Comparison of ENCODE assay signal across 15 cellular contexts in the genomic region with DNA sequence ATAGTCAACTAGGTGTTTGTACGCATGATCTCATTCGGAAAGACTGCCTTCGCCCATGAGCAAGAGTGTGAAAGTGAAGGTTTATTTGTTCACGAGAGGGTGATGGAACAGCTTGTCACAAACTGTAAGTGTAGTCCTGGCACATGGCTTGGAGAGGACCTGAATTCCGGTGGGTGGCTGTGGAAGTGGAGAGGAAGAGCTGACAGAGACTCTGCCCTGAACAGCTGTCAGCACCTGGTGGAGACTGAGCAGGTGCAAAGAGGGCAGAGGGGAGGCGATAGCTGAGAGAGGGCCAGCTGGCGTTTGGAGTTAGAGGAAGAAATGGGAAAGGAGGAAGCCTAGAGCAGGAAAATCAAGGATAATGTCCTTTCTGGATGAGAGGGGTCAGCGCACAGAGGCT.
DNase-seq lines count a peak whose midpoint lies in the region; ATAC-seq and TF ChIP-seq lines count a peak whose summit lies in the region.
"Had no signal": no experiment of that assay in that cellular context is flagged by ENCODE, and none has a peak within 500 bp of the region (broad histone marks: within the 10 kb centered on the region; RNA-seq: fewer than 3 reads in every experiment).

No MANE protein-coding gene starts in this region.

- H3K4me1 Mint-ChIP-seq in type B pancreatic cell (ENCODE audit: unreplicated experiment): peaks cover 5% of the 10 kb centered on the region
- no peaks in the 10 kb centered on the region for H3K4me1 Mint-ChIP-seq in GM23338

- no peak overlapping the region for H2AFZ ChIP-seq in GM23338
- H2AFZ ChIP-seq: parathyroid adenoma had no signal

- H3K9me3 Mint-ChIP-seq in type B pancreatic cell (no peaks in the 10 kb centered on the region), GM23338 (no peaks in the 10 kb centered on the region)
- H3K9me3 Mint-ChIP-seq: IgD-negative memory B cell had no signal

- no peaks in the 10 kb centered on the region for H3K27me3 ChIP-seq in GM23338 (ENCODE audit: insufficient read depth)

- no peaks in the 10 kb centered on the region for H3K79me2 ChIP-seq in GM23338 (replicated peaks; ENCODE audit: insufficient read depth)

- H3K27me3 Mint-ChIP-seq in type B pancreatic cell: no peaks in the 10 kb centered on the region
- peaks cover 1% of the 10 kb centered on the region for H3K27me3 Mint-ChIP-seq in GM23338 (ENCODE audit: insufficient read depth, low read depth, poor library complexity)
- H3K27me3 Mint-ChIP-seq: IgD-negative memory B cell had no signal

- H3K4me3 ChIP-seq in GM23338: no peak overlapping the region

- no peak overlapping the region for H3K27ac Mint-ChIP-seq in type B pancreatic cell
- no peak overlapping the region for H3K27ac Mint-ChIP-seq in GM23338
- H3K27ac Mint-ChIP-seq: IgD-negative memory B cell had no signal

- no peaks in the 10 kb centered on the region; the same call in 1 of the 2 replicates for H4K20me1 ChIP-seq in GM23338 (replicated peaks; ENCODE audit: insufficient read depth)

- H3K9me2 ChIP-seq in GM23338 (ENCODE audit: insufficient read depth): no peaks in the 10 kb centered on the region

- ATAC-seq in Right ventricle myocardium superior (ENCODE audit: poor library complexity): peak; percentile 83
- ATAC-seq in GM23338: no peak
- no peak for ATAC-seq in GM18517 (IDR thresholded peaks at IDR 0.05; ENCODE audit: unreplicated experiment)

- H3K4me1 ChIP-seq in GM23338 (ENCODE audit: insufficient read depth): no peaks in the 10 kb centered on the region
- H3K4me1 ChIP-seq: parathyroid adenoma had no signal

- no peak overlapping the region for H3K4me2 ChIP-seq in GM23338

- peak overlapping the region; percentile 40 for H3K4me3 Mint-ChIP-seq in type B pancreatic cell
- no peak overlapping the region for H3K4me3 Mint-ChIP-seq in GM23338

- H3K36me3 ChIP-seq in GM23338 (ENCODE audit: insufficient read depth): no peaks in the 10 kb centered on the region
- H3K36me3 ChIP-seq: WERI-Rb-1 had no signal

- peaks cover 3% of the 10 kb centered on the region for H3K36me3 Mint-ChIP-seq in type B pancreatic cell
- no peaks in the 10 kb centered on the region; the same call in 2 of the 3 replicates for H3K36me3 Mint-ChIP-seq in GM23338 (ENCODE audit: low read depth)

- TF ChIP-seq CTCF in type B pancreatic cell (conservative IDR thresholded peaks at IDR 0.05) (no peak), GM23338 (conservative IDR thresholded peaks at IDR 0.05; ENCODE audit: low read depth in 2 of 2) (no peak)

- peak; percentile 11 for DNase-seq in activated CD8-positive, alpha-beta memory T cell treated with anti-CD3 and anti-CD28 coated beads for 24 hours
- DNase-seq in activated CD8-positive, alpha-beta memory T cell treated with anti-CD3 and anti-CD28 coated beads, Interleukin-2, amount 50 U/mL, for 4 hours: no peak
- DNase-seq in NCI-H748 (lab: John Stamatoyannopoulos, UW; ENCODE audit: unreplicated experiment) (peak; percentile 87), Right ventricle myocardium superior (peak; percentile 66), type B pancreatic cell (ENCODE audit: extremely low spot score, unreplicated experiment) (no peak), GM23338 (ENCODE audit: low spot score) (no peak)
- DNase-seq in stimulated activated CD4-positive, alpha-beta T cell treated with anti-CD3 and anti-CD28 coated beads, Interleukin-4, amount 100 ng/mL, for 4 hours: no peak
- DNase-seq: Calu3; GOT3; NCI-H1048; stimulated activated CD4-positive, alpha-beta T cell treated with anti-CD3 and anti-CD28 coated beads, Interleukin-12 subunit alpha, Interleukin-12 subunit beta, amount 100 ng/mL, for 4 hours; WERI-Rb-1 had no signal

- H3F3A ChIP-seq in GM23338 (replicated peaks; ENCODE audit: low read depth): no peaks in the 10 kb centered on the region

- H3K27ac ChIP-seq in GM23338 (ENCODE audit: low read depth): no peak overlapping the region
- H3K27ac ChIP-seq: parathyroid adenoma, WERI-Rb-1 had no signal

- intact Hi-C loops in Right ventricle myocardium superior (cut with DNase I): loop anchor here (10.0 kb wide), 1 partner anchor 186 kb away; a partner anchor contains a TSS

TF ChIP-seq in GM23338, 12 proteins besides CTCF, POLR2A, EP300 and RAD21 (continues in another document):
- no peak for TF ChIP-seq EZH2phosphoT487 (IDR thresholded peaks at IDR 0.05; ENCODE audit: unreplicated experiment)
- TF ChIP-seq, protein P1, sequence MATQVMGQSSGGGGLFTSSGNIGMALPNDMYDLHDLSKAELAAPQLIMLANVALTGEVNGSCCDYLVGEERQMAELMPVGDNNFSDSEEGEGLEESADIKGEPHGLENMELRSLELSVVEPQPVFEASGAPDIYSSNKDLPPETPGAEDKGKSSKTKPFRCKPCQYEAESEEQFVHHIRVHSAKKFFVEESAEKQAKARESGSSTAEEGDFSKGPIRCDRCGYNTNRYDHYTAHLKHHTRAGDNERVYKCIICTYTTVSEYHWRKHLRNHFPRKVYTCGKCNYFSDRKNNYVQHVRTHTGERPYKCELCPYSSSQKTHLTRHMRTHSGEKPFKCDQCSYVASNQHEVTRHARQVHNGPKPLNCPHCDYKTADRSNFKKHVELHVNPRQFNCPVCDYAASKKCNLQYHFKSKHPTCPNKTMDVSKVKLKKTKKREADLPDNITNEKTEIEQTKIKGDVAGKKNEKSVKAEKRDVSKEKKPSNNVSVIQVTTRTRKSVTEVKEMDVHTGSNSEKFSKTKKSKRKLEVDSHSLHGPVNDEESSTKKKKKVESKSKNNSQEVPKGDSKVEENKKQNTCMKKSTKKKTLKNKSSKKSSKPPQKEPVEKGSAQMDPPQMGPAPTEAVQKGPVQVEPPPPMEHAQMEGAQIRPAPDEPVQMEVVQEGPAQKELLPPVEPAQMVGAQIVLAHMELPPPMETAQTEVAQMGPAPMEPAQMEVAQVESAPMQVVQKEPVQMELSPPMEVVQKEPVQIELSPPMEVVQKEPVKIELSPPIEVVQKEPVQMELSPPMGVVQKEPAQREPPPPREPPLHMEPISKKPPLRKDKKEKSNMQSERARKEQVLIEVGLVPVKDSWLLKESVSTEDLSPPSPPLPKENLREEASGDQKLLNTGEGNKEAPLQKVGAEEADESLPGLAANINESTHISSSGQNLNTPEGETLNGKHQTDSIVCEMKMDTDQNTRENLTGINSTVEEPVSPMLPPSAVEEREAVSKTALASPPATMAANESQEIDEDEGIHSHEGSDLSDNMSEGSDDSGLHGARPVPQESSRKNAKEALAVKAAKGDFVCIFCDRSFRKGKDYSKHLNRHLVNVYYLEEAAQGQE (IDR thresholded peaks at IDR 0.05; ENCODE audit: unreplicated experiment): no peak
- TF ChIP-seq, protein P2, sequence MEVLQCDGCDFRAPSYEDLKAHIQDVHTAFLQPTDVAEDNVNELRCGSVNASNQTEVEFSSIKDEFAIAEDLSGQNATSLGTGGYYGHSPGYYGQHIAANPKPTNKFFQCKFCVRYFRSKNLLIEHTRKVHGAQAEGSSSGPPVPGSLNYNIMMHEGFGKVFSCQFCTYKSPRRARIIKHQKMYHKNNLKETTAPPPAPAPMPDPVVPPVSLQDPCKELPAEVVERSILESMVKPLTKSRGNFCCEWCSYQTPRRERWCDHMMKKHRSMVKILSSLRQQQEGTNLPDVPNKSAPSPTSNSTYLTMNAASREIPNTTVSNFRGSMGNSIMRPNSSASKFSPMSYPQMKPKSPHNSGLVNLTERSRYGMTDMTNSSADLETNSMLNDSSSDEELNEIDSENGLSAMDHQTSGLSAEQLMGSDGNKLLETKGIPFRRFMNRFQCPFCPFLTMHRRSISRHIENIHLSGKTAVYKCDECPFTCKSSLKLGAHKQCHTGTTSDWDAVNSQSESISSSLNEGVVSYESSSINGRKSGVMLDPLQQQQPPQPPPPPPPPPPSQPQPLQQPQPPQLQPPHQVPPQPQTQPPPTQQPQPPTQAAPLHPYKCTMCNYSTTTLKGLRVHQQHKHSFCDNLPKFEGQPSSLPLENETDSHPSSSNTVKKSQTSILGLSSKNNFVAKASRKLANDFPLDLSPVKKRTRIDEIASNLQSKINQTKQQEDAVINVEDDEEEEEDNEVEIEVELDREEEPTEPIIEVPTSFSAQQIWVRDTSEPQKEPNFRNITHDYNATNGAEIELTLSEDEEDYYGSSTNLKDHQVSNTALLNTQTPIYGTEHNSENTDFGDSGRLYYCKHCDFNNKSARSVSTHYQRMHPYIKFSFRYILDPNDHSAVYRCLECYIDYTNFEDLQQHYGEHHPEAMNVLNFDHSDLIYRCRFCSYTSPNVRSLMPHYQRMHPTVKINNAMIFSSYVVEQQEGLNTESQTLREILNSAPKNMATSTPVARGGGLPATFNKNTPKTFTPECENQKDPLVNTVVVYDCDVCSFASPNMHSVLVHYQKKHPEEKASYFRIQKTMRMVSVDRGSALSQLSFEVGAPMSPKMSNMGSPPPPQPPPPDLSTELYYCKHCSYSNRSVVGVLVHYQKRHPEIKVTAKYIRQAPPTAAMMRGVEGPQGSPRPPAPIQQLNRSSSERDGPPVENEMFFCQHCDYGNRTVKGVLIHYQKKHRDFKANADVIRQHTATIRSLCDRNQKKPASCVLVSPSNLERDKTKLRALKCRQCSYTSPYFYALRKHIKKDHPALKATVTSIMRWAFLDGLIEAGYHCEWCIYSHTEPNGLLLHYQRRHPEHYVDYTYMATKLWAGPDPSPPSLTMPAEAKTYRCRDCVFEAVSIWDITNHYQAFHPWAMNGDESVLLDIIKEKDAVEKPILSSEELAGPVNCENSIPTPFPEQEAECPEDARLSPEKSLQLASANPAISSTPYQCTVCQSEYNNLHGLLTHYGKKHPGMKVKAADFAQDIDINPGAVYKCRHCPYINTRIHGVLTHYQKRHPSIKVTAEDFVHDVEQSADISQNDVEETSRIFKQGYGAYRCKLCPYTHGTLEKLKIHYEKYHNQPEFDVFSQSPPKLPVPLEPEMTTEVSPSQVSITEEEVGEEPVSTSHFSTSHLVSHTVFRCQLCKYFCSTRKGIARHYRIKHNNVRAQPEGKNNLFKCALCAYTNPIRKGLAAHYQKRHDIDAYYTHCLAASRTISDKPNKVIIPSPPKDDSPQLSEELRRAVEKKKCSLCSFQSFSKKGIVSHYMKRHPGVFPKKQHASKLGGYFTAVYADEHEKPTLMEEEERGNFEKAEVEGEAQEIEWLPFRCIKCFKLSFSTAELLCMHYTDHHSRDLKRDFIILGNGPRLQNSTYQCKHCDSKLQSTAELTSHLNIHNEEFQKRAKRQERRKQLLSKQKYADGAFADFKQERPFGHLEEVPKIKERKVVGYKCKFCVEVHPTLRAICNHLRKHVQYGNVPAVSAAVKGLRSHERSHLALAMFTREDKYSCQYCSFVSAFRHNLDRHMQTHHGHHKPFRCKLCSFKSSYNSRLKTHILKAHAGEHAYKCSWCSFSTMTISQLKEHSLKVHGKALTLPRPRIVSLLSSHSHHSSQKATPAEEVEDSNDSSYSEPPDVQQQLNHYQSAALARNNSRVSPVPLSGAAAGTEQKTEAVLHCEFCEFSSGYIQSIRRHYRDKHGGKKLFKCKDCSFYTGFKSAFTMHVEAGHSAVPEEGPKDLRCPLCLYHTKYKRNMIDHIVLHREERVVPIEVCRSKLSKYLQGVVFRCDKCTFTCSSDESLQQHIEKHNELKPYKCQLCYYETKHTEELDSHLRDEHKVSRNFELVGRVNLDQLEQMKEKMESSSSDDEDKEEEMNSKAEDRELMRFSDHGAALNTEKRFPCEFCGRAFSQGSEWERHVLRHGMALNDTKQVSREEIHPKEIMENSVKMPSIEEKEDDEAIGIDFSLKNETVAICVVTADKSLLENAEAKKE (CRISPR knock-in tag; IDR thresholded peaks at IDR 0.05): no peak
- TF ChIP-seq ZNF331 (CRISPR knock-in tag; IDR thresholded peaks at IDR 0.05; ENCODE audit: low read depth): no peak

Comparison
In these comparisons a context has a peak if more than half of its experiments do, and no peak if none do; other contexts are left out.
1. DNase-seq: peak in activated CD8-positive, alpha-beta memory T cell treated with anti-CD3 and anti-CD28 coated beads for 24 hours (single experiment), NCI-H748 (single experiment) and Right ventricle myocardium superior (single experiment); none in activated CD8-positive, alpha-beta memory T cell treated with anti-CD3 and anti-CD28 coated beads, Interleukin-2, amount 50 U/mL, for 4 hours (single experiment), type B pancreatic cell (single experiment), GM23338 (single experiment) and stimulated activated CD4-positive, alpha-beta T cell treated with anti-CD3 and anti-CD28 coated beads, Interleukin-4, amount 100 ng/mL, for 4 hours (0 of 2).